In genomic region chr2:114286438-114286837, GRCh38 we compare ENCODE assay signal across 25 cellular contexts.
"Had no signal": no experiment of that assay in that cellular context is flagged by ENCODE, and none has a peak within 500 bp of the region (broad histone marks: within the 10 kb centered on the region; RNA-seq: fewer than 3 reads in every experiment).

No MANE protein-coding gene starts in this region.

- H3K4me1 ChIP-seq: colonic mucosa, esophagus muscularis mucosa, esophagus squamous epithelium, foreskin keratinocyte, gastrocnemius medialis, gastroesophageal sphincter, heart left ventricle, heart right ventricle had no signal

- H3K27ac Mint-ChIP-seq: dendritic cell treated with granulocyte-macrophage colony-stimulating factor and Interleukin-4, amounts not matched to agents 40 ng/mL and 50 ng/mL, for 4 days; effector memory CD8-positive, alpha-beta T cell; endodermal cell had no signal

- ATAC-seq: effector memory CD8-positive, alpha-beta T cell; esophagus mucosa; foreskin keratinocyte; gastrocnemius medialis; gastroesophageal sphincter; heart left ventricle; heart right ventricle had no signal

- H3K27me3 ChIP-seq: colonic mucosa, esophagus muscularis mucosa, esophagus squamous epithelium, foreskin keratinocyte, gastrocnemius medialis, gastroesophageal sphincter, heart left ventricle, heart right ventricle had no signal

- H3K4me1 Mint-ChIP-seq: endodermal cell had no signal

- H3K27ac ChIP-seq: colonic mucosa, coronary artery, dorsolateral prefrontal cortex, epithelial cell of prostate, esophagus muscularis mucosa, esophagus squamous epithelium, foreskin keratinocyte, gastrocnemius medialis, gastroesophageal sphincter, heart left ventricle, heart right ventricle had no signal

- H3K4me3 Mint-ChIP-seq: dendritic cell treated with granulocyte-macrophage colony-stimulating factor and Interleukin-4, amounts not matched to agents 40 ng/mL and 50 ng/mL, for 4 days; effector memory CD8-positive, alpha-beta T cell; endodermal cell had no signal

- H3K36me3 ChIP-seq: colonic mucosa, esophagus muscularis mucosa, esophagus squamous epithelium, gastrocnemius medialis, gastroesophageal sphincter, heart left ventricle, heart right ventricle had no signal

- H3K27me3 Mint-ChIP-seq: dendritic cell treated with granulocyte-macrophage colony-stimulating factor and Interleukin-4, amounts not matched to agents 40 ng/mL and 50 ng/mL, for 4 days had no signal

- DNase-seq: colonic mucosa; cortex of kidney; dermis blood vessel endothelial cell; dorsolateral prefrontal cortex; effector CD4-positive, alpha-beta T cell; effector CD8-positive, alpha-beta T cell; effector memory CD4-positive, alpha-beta T cell; effector memory CD8-positive, alpha-beta T cell; endodermal cell; erythroblast; esophagus squamous epithelium; foreskin fibroblast; foreskin keratinocyte; foreskin melanocyte; gastrocnemius medialis; glutamatergic neuron; head of caudate nucleus; heart left ventricle; heart right ventricle had no signal

- H3K9me3 ChIP-seq: colonic mucosa, gastrocnemius medialis, gastroesophageal sphincter, heart left ventricle had no signal

- H3K4me3 ChIP-seq: colonic mucosa, coronary artery, dorsolateral prefrontal cortex, esophagus muscularis mucosa, esophagus squamous epithelium, gastrocnemius medialis, gastroesophageal sphincter, heart left ventricle, heart right ventricle had no signal
